ENCODE assay signal across 8 cellular contexts in genomic region chr21:32412998-32413504, GRCh38. TPM values are rescaled to one million over a fixed set of nuclear protein-coding genes. Genes with fewer than 3 reads are reported as not detected.
A peak's percentile ranks its signal among the peaks of the same experiment; 100 is the strongest.
DNase-seq lines count a peak whose midpoint lies in the region; ATAC-seq and TF ChIP-seq lines count a peak whose summit lies in the region.

No MANE protein-coding gene starts in this region.

- H3K4me1 ChIP-seq in HUES64 (ENCODE audit: insufficient read depth, low read length): peaks cover 19% of the 10 kb centered on the region

- DNase-seq in AG04449 (ENCODE audit: low read depth, low spot score): no peak
- DNase-seq in stimulated activated naive CD8-positive, alpha-beta T cell treated with anti-CD3 and anti-CD28 coated beads, Interleukin-15, Interleukin-2, amounts not matched to agents 100 U/mL and 50 U/mL, for 24 hours: peak; percentile 58
- no peak for DNase-seq in SW 1271 (lab: John Stamatoyannopoulos, UW)
- DNase-seq in GM19238 (ENCODE audit: insufficient read length, low spot score): no peak

- H3K9me3 ChIP-seq in HUES64 (ENCODE audit: insufficient read depth, low read depth, low read length): no peaks in the 10 kb centered on the region

- H3K4me3 Mint-ChIP-seq in brain: peak overlapping the region; percentile 75 to 91 (median 86)

- 14% methylated on average over 33 of the region's 33 CpGs for WGBS in HUES64

- H3K27ac Mint-ChIP-seq in brain: peak overlapping the region in 4 of 5 experiments; percentile 56 to 96 (median 74)

- H3K36me3 Mint-ChIP-seq in brain: no peaks in the 10 kb centered on the region

- no peaks in the 10 kb centered on the region for H3K9me3 Mint-ChIP-seq in brain

- POLR2A ChIA-PET in AG04449 (lab: Yijun Ruan, JAX): no interaction called here

- CTCF ChIA-PET in AG04449 (lab: Yijun Ruan, JAX): interaction anchor here (1.2 to 18.1 kb wide), 6 partner anchors 10 to 193 kb away, joined by 3 to 218 read pairs (median 25); no protein-coding TSS in a partner anchor

- peaks cover 69% of the 10 kb centered on the region for H3K27me3 Mint-ChIP-seq in brain

- H3K27ac ChIP-seq in HUES64 (ENCODE audit: low read depth, low read length) (no peak overlapping the region), layer of hippocampus (ENCODE audit: low read depth, low read length) (peak overlapping the region; percentile 96)

- H3K4me3 ChIP-seq in AG04449 (ENCODE audit: low read depth, low read length) (peak overlapping the region; percentile 56), HUES64 (ENCODE audit: low read length) (peak overlapping the region; percentile 57)

- peaks cover 45% of the 10 kb centered on the region for H3K4me1 Mint-ChIP-seq in brain

- TF ChIP-seq CTCF in AG04449 (IDR thresholded peaks at IDR 0.05; ENCODE audit: insufficient read depth, low read length, missing control alignments) (no peak), brain (conservative IDR thresholded peaks at IDR 0.05) (no peak)

- ATAC-seq in stimulated activated naive CD8-positive, alpha-beta T cell treated with anti-CD3 and anti-CD28 coated beads, Interleukin-15, Interleukin-2, amounts not matched to agents 100 U/mL and 50 U/mL, for 24 hours: peak; percentile 12
- no peak for ATAC-seq in HG03354 (IDR thresholded peaks at IDR 0.05; ENCODE audit: poor library complexity, severe bottlenecking, unreplicated experiment)

- H3K9ac ChIP-seq in HUES64 (ENCODE audit: low read depth, low read length): no peak overlapping the region

- H3K36me3 ChIP-seq in HUES64 (ENCODE audit: insufficient read depth, low read length): no peaks in the 10 kb centered on the region

- H3K27me3 ChIP-seq in HUES64 (ENCODE audit: insufficient read depth, low read length) (peaks cover 67% of the 10 kb centered on the region), layer of hippocampus (ENCODE audit: control insufficient read depth, insufficient read depth, low read length) (no peaks in the 10 kb centered on the region)

RNA-seq across cellular contexts. Expression of gene EVA1C, which starts 0.5 kb away (rescaled TPM):
- polyA plus RNA-seq in HUES64 (2013, experiment 1 of 2): 2.8 TPM
- 3.1 TPM for polyA plus RNA-seq in HUES64 (2013, experiment 2 of 2)
- 14.1 TPM for polyA plus RNA-seq in brain (ENCODE audit: insufficient read depth, low read depth, low replicate concordance)

RNA-seq across cellular contexts. Expression of gene URB1, which starts 20.2 kb away (rescaled TPM):
- 12.6 TPM for polyA plus RNA-seq in HUES64 (2013, experiment 1 of 2)
- 11.9 TPM for polyA plus RNA-seq in HUES64 (2013, experiment 2 of 2)
- polyA plus RNA-seq in brain (ENCODE audit: insufficient read depth, low read depth, low replicate concordance): 8.1 TPM
